ENCODE assay signal across 12 cellular contexts in genomic region chr2:238097201-238097987, GRCh38. TPM values are rescaled to one million over a fixed set of nuclear protein-coding genes. Genes with fewer than 3 reads are reported as not detected.
DNase-seq lines count a peak whose midpoint lies in the region; ATAC-seq and TF ChIP-seq lines count a peak whose summit lies in the region.
"Had no signal": no experiment of that assay in that cellular context is flagged by ENCODE, and none has a peak within 500 bp of the region (broad histone marks: within the 10 kb centered on the region; RNA-seq: fewer than 3 reads in every experiment).

No MANE protein-coding gene starts in this region.

- no peaks in the 10 kb centered on the region for H3K9me3 Mint-ChIP-seq in activated naive CD4-positive, alpha-beta T cell treated with anti-CD3 and anti-CD28 coated beads, Interleukin-2, amount 50 U/mL, for 72 hours
- no peaks in the 10 kb centered on the region for H3K9me3 Mint-ChIP-seq in activated CD8-positive, alpha-beta memory T cell treated with anti-CD3 and anti-CD28 coated beads, Interleukin-2, amount 10 ng/mL, durations not matched to agents 7 days and 5 days (ENCODE audit: low read depth)
- H3K9me3 Mint-ChIP-seq in type B pancreatic cell, result no peaks in the 10 kb centered on the region

- TF ChIP-seq CTCF in type B pancreatic cell (conservative IDR thresholded peaks at IDR 0.05), result no peak

- CTCF ChIA-PET in activated CD8-positive, alpha-beta memory T cell treated with anti-CD3 and anti-CD28 coated beads, Interleukin-2, amount 10 ng/mL, durations not matched to agents 7 days and 5 days (lab: Charles Lee), result no interaction called here

- peak in 1 of 2 donors; percentile 51 for DNase-seq in activated naive CD4-positive, alpha-beta T cell treated with anti-CD3 and anti-CD28 coated beads, Interleukin-2, amount 50 U/mL, for 72 hours (ENCODE audit: low spot score in 2 of 2)
- DNase-seq in activated naive CD4-positive, alpha-beta T cell treated with anti-CD3 and anti-CD28 coated beads, Interleukin-2, amount 50 U/mL, for 16 hours, result no peak
- peak; percentile 38 for DNase-seq in activated CD8-positive, alpha-beta memory T cell treated with anti-CD3 and anti-CD28 coated beads, Interleukin-2, amount 10 ng/mL, durations not matched to agents 7 days and 5 days
- DNase-seq in left lobe of liver (ENCODE audit: low spot score), result peak; percentile 42
- DNase-seq in type B pancreatic cell (ENCODE audit: extremely low spot score, unreplicated experiment), result peak; percentile 67
- DNase-seq in NCI-H526 treated with DMSO at 0.1 percent for 48 hours (lab: John Stamatoyannopoulos, UW), result no peak
- DNase-seq in stimulated activated CD4-positive, alpha-beta T cell treated with anti-CD3 and anti-CD28 coated beads, Interleukin-4, amount 100 ng/mL, for 24 hours, result no peak
- DNase-seq in NCI-H1436 (lab: John Stamatoyannopoulos, UW), result no peak
- DNase-seq: activated CD4-positive, alpha-beta T cell treated with anti-CD3 and anti-CD28 coated beads for 48 hours; NCI-H1092; NCI-H2227 treated with DMSO at 0.1 percent for 48 hours had no signal

- no peaks in the 10 kb centered on the region for H3K27me3 Mint-ChIP-seq in activated CD8-positive, alpha-beta memory T cell treated with anti-CD3 and anti-CD28 coated beads, Interleukin-2, amount 10 ng/mL, durations not matched to agents 7 days and 5 days
- no peaks in the 10 kb centered on the region for H3K27me3 Mint-ChIP-seq in type B pancreatic cell

- H3K27ac Mint-ChIP-seq in activated naive CD4-positive, alpha-beta T cell treated with anti-CD3 and anti-CD28 coated beads, Interleukin-2, amount 50 U/mL, for 72 hours, result peak overlapping the region; percentile 44 to 69
- H3K27ac Mint-ChIP-seq in activated CD8-positive, alpha-beta memory T cell treated with anti-CD3 and anti-CD28 coated beads, Interleukin-2, amount 10 ng/mL, durations not matched to agents 7 days and 5 days, result no peak overlapping the region
- H3K27ac Mint-ChIP-seq in type B pancreatic cell, result no peak overlapping the region

- ATAC-seq in activated naive CD4-positive, alpha-beta T cell treated with anti-CD3 and anti-CD28 coated beads, Interleukin-2, amount 50 U/mL, for 72 hours, result peak; percentile 4 to 13
- ATAC-seq in activated CD8-positive, alpha-beta memory T cell treated with anti-CD3 and anti-CD28 coated beads, Interleukin-2, amount 10 ng/mL, durations not matched to agents 7 days and 5 days, result no peak
- ATAC-seq in left lobe of liver, result no peak

- H3K4me1 Mint-ChIP-seq in activated CD8-positive, alpha-beta memory T cell treated with anti-CD3 and anti-CD28 coated beads, Interleukin-2, amount 10 ng/mL, durations not matched to agents 7 days and 5 days, result no peaks in the 10 kb centered on the region
- peaks cover 12% of the 10 kb centered on the region for H3K4me1 Mint-ChIP-seq in type B pancreatic cell (ENCODE audit: unreplicated experiment)

- peaks cover 5 to 7% of the 10 kb centered on the region in 2 donors for H3K36me3 Mint-ChIP-seq in activated naive CD4-positive, alpha-beta T cell treated with anti-CD3 and anti-CD28 coated beads, Interleukin-2, amount 50 U/mL, for 72 hours
- H3K36me3 Mint-ChIP-seq in activated CD8-positive, alpha-beta memory T cell treated with anti-CD3 and anti-CD28 coated beads, Interleukin-2, amount 10 ng/mL, durations not matched to agents 7 days and 5 days, result peaks cover 5% of the 10 kb centered on the region
- H3K36me3 Mint-ChIP-seq in type B pancreatic cell, result no peaks in the 10 kb centered on the region

- H3K4me3 Mint-ChIP-seq in activated CD8-positive, alpha-beta memory T cell treated with anti-CD3 and anti-CD28 coated beads, Interleukin-2, amount 10 ng/mL, durations not matched to agents 7 days and 5 days, result no peak overlapping the region
- no peak overlapping the region for H3K4me3 Mint-ChIP-seq in type B pancreatic cell

RNA-seq across cellular contexts. Expression of gene ESPNL, which starts 2.7 kb away (rescaled TPM):
- under 1 TPM; 0.18 to 0.43 TPM for total RNA-seq in activated naive CD4-positive, alpha-beta T cell treated with anti-CD3 and anti-CD28 coated beads, Interleukin-2, amount 50 U/mL, for 72 hours
- under 1 TPM in 1 of 2 experiments, not detected in 1; 0.05 TPM for total RNA-seq in activated CD8-positive, alpha-beta memory T cell treated with anti-CD3 and anti-CD28 coated beads, Interleukin-2, amount 10 ng/mL, durations not matched to agents 7 days and 5 days
- total RNA-seq in left lobe of liver, result 1.7 TPM
- total RNA-seq in type B pancreatic cell (ENCODE audit: low replicate concordance), result 0.12 and 0.24 TPM in 2 replicates

RNA-seq across cellular contexts. Expression of gene SCLY, which starts 36.6 kb away (rescaled TPM):
- total RNA-seq in activated naive CD4-positive, alpha-beta T cell treated with anti-CD3 and anti-CD28 coated beads, Interleukin-2, amount 50 U/mL, for 72 hours, result 10 to 100 TPM; 58.0 to 75.2 TPM
- 10 to 100 TPM; 29.1 to 53.8 TPM for total RNA-seq in activated CD8-positive, alpha-beta memory T cell treated with anti-CD3 and anti-CD28 coated beads, Interleukin-2, amount 10 ng/mL, durations not matched to agents 7 days and 5 days
- total RNA-seq in left lobe of liver, result 40.6 TPM
- total RNA-seq in type B pancreatic cell (ENCODE audit: low replicate concordance), result 21.4 and 34.5 TPM in 2 replicates

RNA-seq across cellular contexts. Expression of gene KLHL30, which starts 41.1 kb away (rescaled TPM):
- total RNA-seq in activated naive CD4-positive, alpha-beta T cell treated with anti-CD3 and anti-CD28 coated beads, Interleukin-2, amount 50 U/mL, for 72 hours, result not detected
- not detected for total RNA-seq in activated CD8-positive, alpha-beta memory T cell treated with anti-CD3 and anti-CD28 coated beads, Interleukin-2, amount 10 ng/mL, durations not matched to agents 7 days and 5 days
- total RNA-seq in left lobe of liver (0.10 TPM), type B pancreatic cell (ENCODE audit: low replicate concordance) (0.07 TPM in 1 of 2 replicates, not detected in the other)
- total RNA-seq: mononuclear cell had no signal

Comparison
In these comparisons a context has a peak if more than half of its experiments do, and no peak if none do; other contexts are left out.
1. ATAC-seq: peak in activated naive CD4-positive, alpha-beta T cell treated with anti-CD3 and anti-CD28 coated beads, Interleukin-2, amount 50 U/mL, for 72 hours (2 of 2); none in activated CD8-positive, alpha-beta memory T cell treated with anti-CD3 and anti-CD28 coated beads, Interleukin-2, amount 10 ng/mL, durations not matched to agents 7 days and 5 days (single experiment) and left lobe of liver (single experiment).
2. DNase-seq: peak in activated CD8-positive, alpha-beta memory T cell treated with anti-CD3 and anti-CD28 coated beads, Interleukin-2, amount 10 ng/mL, durations not matched to agents 7 days and 5 days (single experiment), left lobe of liver (single experiment) and type B pancreatic cell (single experiment); none in activated naive CD4-positive, alpha-beta T cell treated with anti-CD3 and anti-CD28 coated beads, Interleukin-2, amount 50 U/mL, for 16 hours (single experiment), NCI-H526 treated with DMSO at 0.1 percent for 48 hours (single experiment), stimulated activated CD4-positive, alpha-beta T cell treated with anti-CD3 and anti-CD28 coated beads, Interleukin-4, amount 100 ng/mL, for 24 hours (single experiment) and NCI-H1436 (single experiment).
3. H3K27ac Mint-ChIP-seq: peak in activated naive CD4-positive, alpha-beta T cell treated with anti-CD3 and anti-CD28 coated beads, Interleukin-2, amount 50 U/mL, for 72 hours (2 of 2); none in activated CD8-positive, alpha-beta memory T cell treated with anti-CD3 and anti-CD28 coated beads, Interleukin-2, amount 10 ng/mL, durations not matched to agents 7 days and 5 days (single experiment) and type B pancreatic cell (single experiment).